ENCODE assay signal across 17 cellular contexts in the genomic region with DNA sequence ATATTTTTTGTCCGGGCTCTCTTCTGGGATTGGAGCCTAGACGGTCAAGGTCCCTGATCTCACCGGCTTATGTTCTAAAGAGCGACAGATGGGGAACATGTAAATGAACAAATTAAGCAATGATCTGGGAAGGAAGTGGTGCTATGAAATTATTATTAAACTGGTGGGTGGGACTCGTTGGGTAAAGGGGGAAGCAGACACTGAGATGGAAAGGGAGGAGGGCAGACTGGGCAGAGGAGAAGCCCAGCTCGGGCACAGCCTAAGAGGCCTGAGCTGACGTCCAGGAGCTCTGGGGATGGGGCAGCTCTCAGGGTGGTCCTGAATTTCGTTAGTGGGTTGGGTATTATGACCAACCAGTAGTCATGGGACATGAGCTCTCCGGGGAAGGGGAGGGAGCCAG.
DNase-seq lines count a peak whose midpoint lies in the region; ATAC-seq, FAIRE-seq and TF ChIP-seq lines count a peak whose summit lies in the region.
"Had no signal": no experiment of that assay in that cellular context is flagged by ENCODE, and none has a peak within 500 bp of the region (broad histone marks: within the 10 kb centered on the region; RNA-seq: fewer than 3 reads in every experiment).

No MANE protein-coding gene starts in this region.

- no peaks in the 10 kb centered on the region for H3K36me3 ChIP-seq in H1 (ENCODE audit: control insufficient read depth in 2 of 4, insufficient read depth in 4 of 4, low read length in 3 of 4)
- no peaks in the 10 kb centered on the region for H3K36me3 ChIP-seq in neutrophil

- CTCF ChIA-PET in H1 (lab: Charles Lee; ENCODE audit: partially characterized antibody) = interaction anchor here (0.7 to 4.7 kb wide), 15 partner anchors 11 to 623 kb away, joined by 3 to 113 read pairs (median 4); no protein-coding TSS in a partner anchor

- H3K18ac ChIP-seq in H1 (ENCODE audit: extremely low read depth, low read length) = no peak overlapping the region

- no peaks in the 10 kb centered on the region; a peak in 1 of 7 replicates for H3K4me1 ChIP-seq in H1 (replicated peaks in 1 of 4; ENCODE audit: control insufficient read depth in 3 of 4, insufficient read depth in 4 of 4, low read length in 3 of 4)
- peaks cover 10 to 18% of the 10 kb centered on the region in 2 experiments for H3K4me1 ChIP-seq in neutrophil (ENCODE audit: control insufficient read depth in 1 of 2, insufficient read depth in 1 of 2, low read depth in 1 of 2, low read length in 1 of 2)

- no peak for TF ChIP-seq RAD21 in H1 (IDR thresholded peaks at IDR 0.05 in 1 of 2, conservative IDR thresholded peaks at IDR 0.05 in 1 of 2; ENCODE audit: low read depth in 2 of 2, low read length in 2 of 2)

- H2BK12ac ChIP-seq in H1 (ENCODE audit: low read depth, low read length) = no peak overlapping the region

- H2BK15ac ChIP-seq in H1 (ENCODE audit: low read length) = no peak overlapping the region

- no peak overlapping the region for H3K23ac ChIP-seq in H1 (ENCODE audit: insufficient read length)

- no peak overlapping the region for H3K9ac ChIP-seq in H1 (replicated peaks in 1 of 4; ENCODE audit: extremely low read depth in 1 of 4, low read depth in 3 of 4, low read length in 3 of 4)
- H3K9ac ChIP-seq: GM23248 had no signal

- WGBS in H1 (ENCODE audit: extremely low coverage in 1 of 2, insufficient coverage in 1 of 2, insufficient read length in 1 of 2, insufficient replicate concordance in 2 of 2, low coverage in 1 of 2, low lambda C conversion rate in 2 of 2, missing lambda C conversion rate in 1 of 2), 2 experiments = 91% methylated on average over 9 of the region's 9 CpGs; no CpG with 5 or more reads in 1 of the 2 experiments

- no peak for TF ChIP-seq POLR2A in H1 (IDR thresholded peaks at IDR 0.05; ENCODE audit: control extremely low read depth in 1 of 2, low read depth in 2 of 2, low read length in 2 of 2)

- no peaks in the 10 kb centered on the region; the same call in 1 of the 2 replicates for H3K23me2 ChIP-seq in H1 (ENCODE audit: low read depth, low read length)

- no peak overlapping the region for H3K14ac ChIP-seq in H1 (ENCODE audit: insufficient read length)

- no peak overlapping the region for H4K5ac ChIP-seq in H1 (ENCODE audit: insufficient read length, low read depth, low read length)

- H3K27me3 ChIP-seq in H1 (replicated peaks in 1 of 4; ENCODE audit: control insufficient read depth in 3 of 4, extremely low read depth in 1 of 4, insufficient read depth in 3 of 4, low read length in 3 of 4) (no peaks in the 10 kb centered on the region), neutrophil (no peaks in the 10 kb centered on the region)

- no peak for TF ChIP-seq EP300 in H1 (IDR thresholded peaks at IDR 0.05; ENCODE audit: borderline replicate concordance in 1 of 2, low read depth in 2 of 2, low read length in 2 of 2)

- H3K4me3 ChIP-seq in H1 (ENCODE audit: extremely low read depth in 1 of 4, insufficient read depth in 2 of 4, low read depth in 3 of 4, low read length in 4 of 4) (no peak overlapping the region), neutrophil (ENCODE audit: low read depth in 1 of 2, low read length in 1 of 2) (peak overlapping the region in 1 of 2 experiments; percentile 41)
- H3K4me3 ChIP-seq: GM23248 had no signal

- H4K8ac ChIP-seq in H1 (ENCODE audit: extremely low read depth, insufficient read depth, low read length) = no peak overlapping the region

- H3K27ac ChIP-seq in H1 (ENCODE audit: low read depth, low read length) (0 out of 2 replicates have a peak overlapping the region, but pooled peaks have one; percentile 10), neutrophil (peak overlapping the region; percentile 83)
- H3K27ac ChIP-seq: GM23248 had no signal

- no peaks in the 10 kb centered on the region for H4K20me1 ChIP-seq in H1 (replicated peaks in 1 of 2; ENCODE audit: control insufficient read depth in 1 of 2, insufficient read depth in 2 of 2, low read length in 2 of 2)

- no peak overlapping the region for H2BK5ac ChIP-seq in H1 (ENCODE audit: low read depth, low read length)

- H3K4me2 ChIP-seq in H1 (ENCODE audit: insufficient read depth in 1 of 2, low read depth in 2 of 2, low read length in 2 of 2) = no peak overlapping the region

- no peak for ATAC-seq in HG03457 (IDR thresholded peaks at IDR 0.05; ENCODE audit: unreplicated experiment)
- ATAC-seq: HCT116 had no signal

- peak; percentile 72 for DNase-seq in DMS 273 (lab: John Stamatoyannopoulos, UW; ENCODE audit: unreplicated experiment)
- DNase-seq in NCI-H524 treated with DMSO at 0.1 percent for 48 hours (lab: John Stamatoyannopoulos, UW) = peak; percentile 49
- no peak for DNase-seq in H1 (ENCODE audit: low read depth in 1 of 2, low spot score in 2 of 2)
- DNase-seq in Ammon's horn (ENCODE audit: low spot score) = no peak
- no peak for DNase-seq in HK-2 (ENCODE audit: unreplicated experiment)
- DNase-seq: CD4-positive, alpha-beta T cell; DMS79 treated with DMSO at 0.1 percent for 48 hours; GM23248; KBM-7; NCI-H1092 treated with DMSO at 0.1 percent for 48 hours; NCI-H1694; NCI-H526 treated with DMSO at 0.1 percent for 48 hours; NK-92 treated with Interleukin-12 subunit alpha and Interleukin-12 subunit beta, amount 100 ng/mL, for 24 hours; SW 1271 had no signal

- H2BK20ac ChIP-seq in H1 (ENCODE audit: low read length) = no peak overlapping the region

- H2AFZ ChIP-seq in H1 (ENCODE audit: low read length) = no peak overlapping the region
- H2AFZ ChIP-seq: GM23248 had no signal

- no peak overlapping the region for H2BK120ac ChIP-seq in H1 (replicated peaks; ENCODE audit: low read depth, low read length)

- no peak overlapping the region for H4K91ac ChIP-seq in H1 (replicated peaks; ENCODE audit: insufficient read length, low read length)

- FAIRE-seq in H1 (lab: Jason Lieb, UNC) = no peak

- H2AK5ac ChIP-seq in H1 (ENCODE audit: low read depth, low read length) = no peak overlapping the region

- no peaks in the 10 kb centered on the region for H3K79me2 ChIP-seq in H1 (ENCODE audit: control insufficient read depth in 1 of 2, insufficient read depth in 2 of 2, low read length in 2 of 2)

- POLR2A ChIA-PET in H1 (lab: Charles Lee; ENCODE audit: partially characterized antibody) = no interaction called here

- H3K79me1 ChIP-seq in H1 (ENCODE audit: low read depth, low read length) = no peaks in the 10 kb centered on the region

- no peak overlapping the region for H3K4ac ChIP-seq in H1 (replicated peaks; ENCODE audit: insufficient read length, low read depth, low read length)

- H3K56ac ChIP-seq in H1 (replicated peaks; ENCODE audit: insufficient read length, low read depth, low read length) = no peak overlapping the region

- TF ChIP-seq CTCF in H1 (IDR thresholded peaks at IDR 0.05; ENCODE audit: control extremely low read depth in 1 of 3, insufficient read depth in 1 of 3, low read depth in 1 of 3, low read length in 3 of 3) (no peak), neutrophil (IDR thresholded peaks at IDR 0.05) (no peak)

- H3K9me3 ChIP-seq in H1 (ENCODE audit: insufficient read depth in 2 of 2, low read depth in 1 of 2, low read length in 1 of 2) (no peaks in the 10 kb centered on the region), neutrophil (no peaks in the 10 kb centered on the region)

TF ChIP-seq in H1, 55 proteins besides CTCF, POLR2A, EP300 and RAD21:
- TF ChIP-seq HDAC2 (IDR thresholded peaks at IDR 0.05; ENCODE audit: borderline replicate concordance in 1 of 2, low read depth in 2 of 2, low read length in 2 of 2) = no peak
- TF ChIP-seq TAF7 (optimal IDR thresholded peaks at IDR 0.05; ENCODE audit: borderline replicate concordance, low read depth, low read length) = no peak
- TF ChIP-seq HDAC6 (IDR thresholded peaks at IDR 0.05; ENCODE audit: low read depth, low read length) = no peak
- no peak for TF ChIP-seq SP2 (IDR thresholded peaks at IDR 0.05; ENCODE audit: low read length)
- TF ChIP-seq FOSL1 (IDR thresholded peaks at IDR 0.05; ENCODE audit: insufficient read depth, low read depth, low read length) = no peak
- no peak for TF ChIP-seq CHD2 (IDR thresholded peaks at IDR 0.05; ENCODE audit: low read length)
- TF ChIP-seq, protein P1, sequence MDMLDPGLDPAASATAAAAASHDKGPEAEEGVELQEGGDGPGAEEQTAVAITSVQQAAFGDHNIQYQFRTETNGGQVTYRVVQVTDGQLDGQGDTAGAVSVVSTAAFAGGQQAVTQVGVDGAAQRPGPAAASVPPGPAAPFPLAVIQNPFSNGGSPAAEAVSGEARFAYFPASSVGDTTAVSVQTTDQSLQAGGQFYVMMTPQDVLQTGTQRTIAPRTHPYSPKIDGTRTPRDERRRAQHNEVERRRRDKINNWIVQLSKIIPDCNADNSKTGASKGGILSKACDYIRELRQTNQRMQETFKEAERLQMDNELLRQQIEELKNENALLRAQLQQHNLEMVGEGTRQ (IDR thresholded peaks at IDR 0.05; ENCODE audit: low read length) = no peak
- TF ChIP-seq CBX5 (IDR thresholded peaks at IDR 0.05; ENCODE audit: low read depth, low read length) = no peak
- TF ChIP-seq TAF1 (IDR thresholded peaks at IDR 0.05; ENCODE audit: low read depth, low read length) = no peak
- TF ChIP-seq NRF1 (IDR thresholded peaks at IDR 0.05; ENCODE audit: low read depth, low read length) = no peak
- TF ChIP-seq SAP30 (IDR thresholded peaks at IDR 0.05; ENCODE audit: insufficient read depth, insufficient replicate concordance, low read length) = no peak
- TF ChIP-seq SUZ12 (IDR thresholded peaks at IDR 0.05; ENCODE audit: low read length) = no peak
- no peak for TF ChIP-seq SRF (IDR thresholded peaks at IDR 0.05; ENCODE audit: low read depth, low read length)
- TF ChIP-seq CTBP2 (IDR thresholded peaks at IDR 0.05; ENCODE audit: borderline replicate concordance, insufficient read depth, insufficient read length, low read length) = no peak
- TF ChIP-seq EGR1 (IDR thresholded peaks at IDR 0.05; ENCODE audit: borderline replicate concordance, low read depth, low read length) = no peak
- TF ChIP-seq TCF12 (IDR thresholded peaks at IDR 0.05; ENCODE audit: low read depth, low read length) = no peak
- no peak for TF ChIP-seq SP1 (IDR thresholded peaks at IDR 0.05; ENCODE audit: low read depth, low read length)
- no peak for TF ChIP-seq JUN (IDR thresholded peaks at IDR 0.05; ENCODE audit: low read depth, low read length)
TF ChIP-seq in H1: peak in this region for 0.

Comparison
In these comparisons a context has a peak if more than half of its experiments do, and no peak if none do; other contexts are left out.
1. DNase-seq: peak in DMS 273 (single experiment) and NCI-H524 treated with DMSO at 0.1 percent for 48 hours (single experiment); none in H1 (0 of 2), Ammon's horn (single experiment) and HK-2 (single experiment).